Comparison of ENCODE assay signal across 8 cellular contexts in genomic region chr1:149917590-149918144, GRCh38. TPM values are rescaled to one million over a fixed set of nuclear protein-coding genes. Genes with fewer than 3 reads are reported as not detected.
DNase-seq lines count a peak whose midpoint lies in the region; ATAC-seq and FAIRE-seq lines count a peak whose summit lies in the region.

Gene SV2A (minus strand): TSS chr1:149917844. CDS start chr1:149913840, 4,004 bp downstream.

- FAIRE-seq in frontal cortex (lab: Jason Lieb, UNC) (no peak), urothelium cell line (lab: Jason Lieb, UNC) (no peak)

- ATAC-seq in HG02759 (IDR thresholded peaks at IDR 0.05; ENCODE audit: unreplicated experiment), result no peak

- DNase-seq in SIG-M5 treated with dmso at 0.1 percent for 504 hours (lab: John Stamatoyannopoulos, UW; ENCODE audit: unreplicated experiment) (peak; percentile 57), SIG-M5 (lab: John Stamatoyannopoulos, UW) (no peak), NCI-H748 treated with DMSO at 0.1 percent for 48 hours (lab: John Stamatoyannopoulos, UW) (peak; percentile 58), frontal cortex (ENCODE audit: low spot score in 2 of 2) (peak; percentile 50 to 76), occipital lobe (lab: John Stamatoyannopoulos, UW) (peak; percentile 83), urothelium cell line (ENCODE audit: low spot score) (peak; percentile 87)
- peak; percentile 20 for DNase-seq in activated effector memory CD4-positive, alpha-beta T cell treated with Interleukin-2 at 50 U/mL for 16 hours

RNA-seq across cellular contexts. Expression of gene SV2A, which starts in this region (rescaled TPM):
- total RNA-seq in frontal cortex, result 73.0 TPM
- total RNA-seq in occipital lobe, result 71.4 TPM
